28 cellular contexts compared by ENCODE assay signal in the genomic region with DNA sequence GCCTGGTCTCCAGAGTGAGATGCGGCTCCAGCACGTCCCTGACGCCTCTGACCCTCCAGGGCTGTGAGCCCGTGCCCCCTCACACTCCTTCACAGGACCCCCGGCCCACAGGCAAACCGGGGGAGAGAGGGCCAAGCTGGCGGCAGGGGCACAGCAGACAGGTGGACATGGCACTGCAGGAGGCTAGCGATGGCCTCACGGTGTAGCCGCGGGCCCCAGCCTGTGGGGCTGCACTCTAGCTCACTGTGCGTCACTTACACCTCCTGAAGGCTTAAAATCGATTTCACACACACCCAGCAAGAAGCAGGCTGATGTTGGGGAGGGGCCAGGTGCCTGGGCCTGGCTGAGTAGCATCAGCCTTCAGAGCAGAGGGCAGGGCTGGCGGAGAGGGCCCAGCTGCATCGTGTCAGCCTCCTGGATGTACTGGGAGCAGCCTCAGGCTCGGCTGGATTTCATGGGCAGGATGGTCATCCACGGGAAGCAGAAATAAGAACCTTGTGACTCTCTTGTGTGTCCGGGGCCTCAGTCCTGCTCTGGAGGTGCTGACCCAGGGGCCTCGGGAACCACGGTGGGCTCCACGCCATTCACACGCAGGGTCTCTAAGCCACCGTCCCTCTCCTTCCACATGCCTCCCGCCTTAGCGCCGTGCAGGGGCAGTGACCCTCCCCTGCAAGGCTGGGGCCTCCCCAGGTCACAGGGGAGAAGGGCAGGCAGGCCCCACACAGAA. TPM values are rescaled to one million over a fixed set of nuclear protein-coding genes. Genes with fewer than 3 reads are reported as not detected.
A peak's percentile ranks its signal among the peaks of the same experiment; 100 is the strongest.
DNase-seq lines count a peak whose midpoint lies in the region; ATAC-seq and TF ChIP-seq lines count a peak whose summit lies in the region.
"Had no signal": no experiment of that assay in that cellular context is flagged by ENCODE, and none has a peak within 500 bp of the region (broad histone marks: within the 10 kb centered on the region; RNA-seq: fewer than 3 reads in every experiment).

No MANE protein-coding gene starts in this region.

- H3K4me3 ChIP-seq in neural progenitor cell (no peak overlapping the region), hepatocyte (no peak overlapping the region)
- H3K4me3 ChIP-seq: prostate gland, skin epidermis, thyroid gland had no signal

- no peak overlapping the region for H3K27ac ChIP-seq in H9 (ENCODE audit: insufficient read length, low read depth, low read length)
- no peak overlapping the region for H3K27ac ChIP-seq in neural progenitor cell
- no peak overlapping the region for H3K27ac ChIP-seq in hepatocyte
- H3K27ac ChIP-seq: prostate gland, skin epidermis, thyroid gland had no signal

- no peak overlapping the region for H2BK15ac ChIP-seq in H9 (ENCODE audit: low read depth, low read length)

- H3K9me2 ChIP-seq in hepatocyte (replicated peaks; ENCODE audit: insufficient read depth), result no peaks in the 10 kb centered on the region

- no peaks in the 10 kb centered on the region for H3K9me3 Mint-ChIP-seq in H9
- H3K9me3 Mint-ChIP-seq in neural progenitor cell, result no peaks in the 10 kb centered on the region
- H3K9me3 Mint-ChIP-seq: CD8-positive, alpha-beta memory T cell; stimulated activated memory B cell treated with anti-CD40 and anti-IgM and Interleukin-4, amounts not matched to agents 10 μg/mL and 1 μg/mL and 100 μg/mL, for 72 hours; T-cell had no signal

- no peak overlapping the region for H3K18ac ChIP-seq in H9 (ENCODE audit: insufficient read length, low read depth, low read length)

- no peak overlapping the region for H4K91ac ChIP-seq in H9 (ENCODE audit: insufficient read length, low read depth, low read length)

- no peak overlapping the region for H2BK5ac ChIP-seq in H9 (ENCODE audit: insufficient read length, low read length)

- no peak overlapping the region for H3K23ac ChIP-seq in H9 (ENCODE audit: insufficient read length, low read depth, low read length)

- DNase-seq in activated CD8-positive, alpha-beta memory T cell treated with anti-CD3 and anti-CD28 coated beads for 24 hours, result peak; percentile 46
- no peak for DNase-seq in activated CD8-positive, alpha-beta memory T cell treated with anti-CD3 and anti-CD28 coated beads, Interleukin-2, amount 50 U/mL, for 4 hours
- peak; percentile 36 for DNase-seq in H9
- DNase-seq in epidermal melanocyte (ENCODE audit: insufficient read length, low spot score), result peak; percentile 13
- DNase-seq in neural progenitor cell (ENCODE audit: low spot score), result no peak
- DNase-seq in DMS153 treated with DMSO at 0.1 percent for 48 hours (lab: John Stamatoyannopoulos, UW; ENCODE audit: unreplicated experiment), result no peak
- DNase-seq in hepatocyte (ENCODE audit: low spot score), result no peak
- DNase-seq: 8988T; amniotic stem cell; CD8-positive, alpha-beta memory T cell; GF-D8; NCI-H1048; NCI-H2029; NCI-H2227 treated with DMSO at 0.1 percent for 48 hours; NCI-H774; OCI-M1; SIG-M5; thyroid gland had no signal

- H3K27ac Mint-ChIP-seq in H9 (no peak overlapping the region), neural progenitor cell (peak overlapping the region; percentile 63)
- H3K27ac Mint-ChIP-seq: CD8-positive, alpha-beta memory T cell; stimulated activated memory B cell treated with anti-CD40 and anti-IgM and Interleukin-4, amounts not matched to agents 10 μg/mL and 1 μg/mL and 100 μg/mL, for 72 hours; T-cell had no signal

- H4K5ac ChIP-seq in H9 (ENCODE audit: insufficient read length, low read depth, low read length), result no peak overlapping the region

- no peak overlapping the region; the same call in 1 of the 2 replicates for H3K14ac ChIP-seq in H9 (ENCODE audit: insufficient read depth, low read length)

- H3K4me3 Mint-ChIP-seq in H9 (no peak overlapping the region), neural progenitor cell (no peak overlapping the region)
- H3K4me3 Mint-ChIP-seq: CD8-positive, alpha-beta memory T cell; stimulated activated memory B cell treated with anti-CD40 and anti-IgM and Interleukin-4, amounts not matched to agents 10 μg/mL and 1 μg/mL and 100 μg/mL, for 72 hours; T-cell had no signal

- no peaks in the 10 kb centered on the region for H3K79me2 ChIP-seq in H9 (ENCODE audit: insufficient read depth, low read length)
- no peaks in the 10 kb centered on the region for H3K79me2 ChIP-seq in neural progenitor cell (ENCODE audit: low read depth)
- H3K79me2 ChIP-seq in hepatocyte, result no peaks in the 10 kb centered on the region

- H3K9me3 ChIP-seq in H9 (ENCODE audit: control insufficient read depth, low read depth, low read length), result no peaks in the 10 kb centered on the region
- H3K9me3 ChIP-seq in neural progenitor cell (ENCODE audit: low read depth), result no peaks in the 10 kb centered on the region
- no peaks in the 10 kb centered on the region for H3K9me3 ChIP-seq in hepatocyte (ENCODE audit: low read depth)
- H3K9me3 ChIP-seq: prostate gland, thyroid gland had no signal

- TF ChIP-seq CTCF in H9 (conservative IDR thresholded peaks at IDR 0.05) (no peak), neural progenitor cell (IDR thresholded peaks at IDR 0.05) (no peak), hepatocyte (IDR thresholded peaks at IDR 0.05; ENCODE audit: poor library complexity) (no peak)

- H3T11ph ChIP-seq in H9 (ENCODE audit: low read length), result no peak overlapping the region

- no peak overlapping the region for H2BK12ac ChIP-seq in H9 (ENCODE audit: insufficient read length, low read depth, low read length)

- H2AFZ ChIP-seq in H9 (ENCODE audit: low read length), result no peak overlapping the region
- H2AFZ ChIP-seq in neural progenitor cell (replicated peaks), result no peak overlapping the region
- no peak overlapping the region for H2AFZ ChIP-seq in hepatocyte

- WGBS in H9 (ENCODE audit: extremely low coverage, insufficient read length, low lambda C conversion rate), result no CpG with 5 or more reads among the region's 26 CpGs
- 80% methylated on average over 22 of the region's 26 CpGs for WGBS in hepatocyte (ENCODE audit: low lambda C conversion rate, missing lambda C conversion rate)

- H3F3A ChIP-seq in neural progenitor cell (ENCODE audit: low read depth), result no peaks in the 10 kb centered on the region

- H3K9ac ChIP-seq in H9 (ENCODE audit: extremely low read depth, insufficient read length, low read length), result no peak overlapping the region
- no peak overlapping the region for H3K9ac ChIP-seq in neural progenitor cell

- no peak overlapping the region for H2BK20ac ChIP-seq in H9 (ENCODE audit: low read depth, low read length, poor library complexity, severe bottlenecking)

- no peak overlapping the region for H2BK120ac ChIP-seq in H9 (ENCODE audit: low read depth, low read length, poor library complexity, severe bottlenecking)

- no peak overlapping the region for H3K56ac ChIP-seq in H9 (ENCODE audit: insufficient read length, low read depth, low read length)

- H3K4me1 Mint-ChIP-seq in H9, result peaks cover 22 to 23% of the 10 kb centered on the region in 2 experiments
- H3K4me1 Mint-ChIP-seq in neural progenitor cell, result peaks cover 23% of the 10 kb centered on the region

- H3K27me3 ChIP-seq in H9 (ENCODE audit: insufficient read depth, low read length), result no peaks in the 10 kb centered on the region
- H3K27me3 ChIP-seq in neural progenitor cell, result no peaks in the 10 kb centered on the region
- no peaks in the 10 kb centered on the region for H3K27me3 ChIP-seq in hepatocyte
- H3K27me3 ChIP-seq: thyroid gland had no signal

- H3K4me1 ChIP-seq in H9 (ENCODE audit: insufficient read depth, low read length) (peaks cover 4% of the 10 kb centered on the region; the same call in 1 of the 2 replicates), neural progenitor cell (peaks cover 4% of the 10 kb centered on the region), hepatocyte (ENCODE audit: insufficient read depth) (peaks cover 5% of the 10 kb centered on the region)
- H3K4me1 ChIP-seq: prostate gland, thyroid gland had no signal

- no peak overlapping the region for H4K8ac ChIP-seq in H9 (replicated peaks; ENCODE audit: insufficient read length, low read depth, low read length)

- H3K36me3 ChIP-seq in neural progenitor cell, result no peaks in the 10 kb centered on the region
- H3K36me3 ChIP-seq in hepatocyte (replicated peaks; ENCODE audit: insufficient read depth, low read depth), result no peaks in the 10 kb centered on the region
- H3K36me3 ChIP-seq: prostate gland, thyroid gland had no signal

- no peak overlapping the region for H3K4ac ChIP-seq in H9 (ENCODE audit: low read depth, low read length)

- H3K4me2 ChIP-seq in H9 (ENCODE audit: insufficient read depth, insufficient read length, low read length) (no peak overlapping the region), neural progenitor cell (no peak overlapping the region), hepatocyte (no peak overlapping the region)

- no peaks in the 10 kb centered on the region for H3K23me2 ChIP-seq in H9 (ENCODE audit: insufficient read length, low read depth, low read length, poor library complexity, severe bottlenecking)

- H3K36me3 Mint-ChIP-seq in H9 (ENCODE audit: insufficient read depth in 1 of 3, low read depth in 3 of 3) (no peaks in the 10 kb centered on the region; a peak in 1 of 7 replicates), neural progenitor cell (no peaks in the 10 kb centered on the region)
- H3K36me3 Mint-ChIP-seq: CD8-positive, alpha-beta memory T cell; stimulated activated memory B cell treated with anti-CD40 and anti-IgM and Interleukin-4, amounts not matched to agents 10 μg/mL and 1 μg/mL and 100 μg/mL, for 72 hours; T-cell had no signal

- H4K20me1 ChIP-seq in H9 (ENCODE audit: control insufficient read depth, insufficient read depth, insufficient read length) (no peaks in the 10 kb centered on the region), neural progenitor cell (ENCODE audit: low read depth) (no peaks in the 10 kb centered on the region), hepatocyte (ENCODE audit: insufficient read depth, poor library complexity, severe bottlenecking) (no peaks in the 10 kb centered on the region)

- ATAC-seq in GM19035 (IDR thresholded peaks at IDR 0.05; ENCODE audit: unreplicated experiment), result no peak
- ATAC-seq: T-cell had no signal

- no peak overlapping the region for H2AK5ac ChIP-seq in H9 (ENCODE audit: insufficient read length, low read length)

- H3K79me1 ChIP-seq in H9 (ENCODE audit: insufficient read depth, low read depth, low read length, poor library complexity, severe bottlenecking), result no peaks in the 10 kb centered on the region

- no peaks in the 10 kb centered on the region for H3K27me3 Mint-ChIP-seq in H9 (ENCODE audit: low read depth)
- no peaks in the 10 kb centered on the region for H3K27me3 Mint-ChIP-seq in neural progenitor cell (ENCODE audit: insufficient read depth, low read depth)

RNA-seq across cellular contexts. Expression of a gene that starts 19.4 kb away (rescaled TPM):
- total RNA-seq in H9 (2021), result 13.7 and 15.7 TPM in 2 replicates
- total RNA-seq in neural progenitor cell (ENCODE audit: low replicate concordance), result 1.8 and 5.6 TPM in 2 replicates
- total RNA-seq in hepatocyte, result 3.8 and 13.4 TPM in 2 replicates
- 4.0 and 4.3 TPM in 2 replicates for polyA plus RNA-seq in hepatocyte
- total RNA-seq: CD8-positive, alpha-beta memory T cell had no signal

RNA-seq across cellular contexts. Expression of a gene that starts 52.9 kb away (rescaled TPM):
- total RNA-seq in H9 (2021) (0.11 and 0.13 TPM in 2 replicates), neural progenitor cell (ENCODE audit: low replicate concordance) (not detected in 2 replicates), hepatocyte (0.47 TPM in 1 of 2 replicates, not detected in the other)
- polyA plus RNA-seq in hepatocyte, result not detected in 2 replicates
- total RNA-seq: bronchial epithelial cell; CD8-positive, alpha-beta memory T cell; fibroblast of lung; LHCN-M2; lower leg skin; mucosa of gallbladder; T-cell had no signal
- polyA plus RNA-seq: CD8-positive, alpha-beta memory T cell; fibroblast of lung had no signal

Comparison
In these comparisons a context has a peak if more than half of its experiments do, and no peak if none do; other contexts are left out.
1. DNase-seq: peak in activated CD8-positive, alpha-beta memory T cell treated with anti-CD3 and anti-CD28 coated beads for 24 hours (single experiment), H9 (single experiment) and epidermal melanocyte (single experiment); none in activated CD8-positive, alpha-beta memory T cell treated with anti-CD3 and anti-CD28 coated beads, Interleukin-2, amount 50 U/mL, for 4 hours (single experiment), neural progenitor cell (single experiment), DMS153 treated with DMSO at 0.1 percent for 48 hours (single experiment) and hepatocyte (single experiment).